ENCODE assay signal across 8 cellular contexts in the genomic region with DNA sequence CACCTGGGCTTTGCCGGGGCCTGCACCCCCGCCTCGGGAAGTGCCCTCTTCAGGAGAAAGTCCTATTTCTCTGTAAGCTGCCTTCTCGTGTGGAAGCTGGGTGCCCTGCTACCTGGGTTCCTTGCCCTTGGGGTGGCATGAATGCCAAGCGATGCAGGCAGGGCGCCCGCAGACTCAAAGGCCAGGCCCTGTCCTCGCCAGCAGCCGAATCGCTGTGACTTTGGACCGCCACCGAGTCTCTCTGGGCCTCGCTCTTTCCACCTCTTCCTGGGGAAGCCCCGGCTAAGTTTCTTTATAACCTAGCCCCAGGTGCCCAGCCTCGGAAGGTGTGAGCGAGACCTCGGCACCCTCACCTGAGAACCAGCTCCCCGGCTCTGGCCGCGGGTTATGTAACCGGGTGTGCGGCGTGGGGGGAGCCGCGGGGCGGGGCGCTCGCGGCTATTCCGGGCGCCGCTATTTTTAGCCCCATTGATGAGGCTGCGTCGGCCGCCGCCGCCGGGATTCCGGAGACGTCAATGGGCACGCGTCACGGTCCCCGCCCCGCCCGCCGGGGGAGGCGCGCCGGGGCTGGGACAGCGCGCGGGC.
DNase-seq lines count a peak whose midpoint lies in the region; ATAC-seq and TF ChIP-seq lines count a peak whose summit lies in the region.

No MANE protein-coding gene starts in this region.

- POLR2A ChIA-PET in GM10248 (lab: Yijun Ruan, JAX) = interaction anchor here (1.5 kb wide), 1 partner anchor 14 kb away, joined by 6 read pairs; the partner anchor contains the start of gene NR4A1

- CTCF ChIA-PET in GM10248 (lab: Yijun Ruan, JAX) = interaction anchor here (1.2 to 33.0 kb wide), 5 partner anchors 9 to 85 kb away, joined by 3 to 1220 read pairs (median 6); partner anchors contain the start of genes ATG101, NR4A1 and SMIM41

- no peak for TF ChIP-seq CTCF in GM10248 (IDR thresholded peaks at IDR 0.05; ENCODE audit: control extremely low read depth, extremely low read depth, low read depth, missing control alignments)

- ATAC-seq in HG02759 (IDR thresholded peaks at IDR 0.05; ENCODE audit: unreplicated experiment) (peak; percentile 34), HG03460 (IDR thresholded peaks at IDR 0.05; ENCODE audit: unreplicated experiment) (no peak)

- DNase-seq in GM10248 (ENCODE audit: extremely low spot score) = peak; percentile 77
- DNase-seq in NCI-H345 treated with DMSO at 0.1 percent for 48 hours (lab: John Stamatoyannopoulos, UW; ENCODE audit: unreplicated experiment) = peak; percentile 32
- DNase-seq in activated CD8-positive, alpha-beta memory T cell treated with anti-CD3 and anti-CD28 coated beads for 24 hours = peak; percentile 87
- peak; percentile 86 for DNase-seq in effector CD4-positive, alpha-beta T cell
- peak; percentile 81 for DNase-seq in medulla oblongata (ENCODE audit: extremely low spot score)
- DNase-seq in stimulated activated CD8-positive, alpha-beta memory T cell treated with anti-CD3 and anti-CD28 coated beads, Interleukin-12 subunit alpha, Interleukin-12 subunit beta, amount 100 ng/mL, for 1 hour (ENCODE audit: low read depth) = peak; percentile 85

Comparison
In these comparisons a context has a peak if more than half of its experiments do, and no peak if none do; other contexts are left out.
1. DNase-seq: peak in every context shown above with its lines; median percentile 87 in activated CD8-positive, alpha-beta memory T cell treated with anti-CD3 and anti-CD28 coated beads for 24 hours; 86 in effector CD4-positive, alpha-beta T cell; 85 in stimulated activated CD8-positive, alpha-beta memory T cell treated with anti-CD3 and anti-CD28 coated beads, Interleukin-12 subunit alpha, Interleukin-12 subunit beta, amount 100 ng/mL, for 1 hour; 81 in medulla oblongata; 77 in GM10248; 32 in NCI-H345 treated with DMSO at 0.1 percent for 48 hours.